In genomic region chr5:148807845-148808244, GRCh38 we compare ENCODE assay signal across 1 cellular context.
TF ChIP-seq lines count a peak whose summit lies in the region.

No MANE protein-coding gene starts in this region.

TF ChIP-seq in HEK293T, 16 proteins besides CTCF, POLR2A, EP300 and RAD21 (continued from another document):
- TF ChIP-seq PKNOX1 (IDR thresholded peaks at IDR 0.05) = no peak
- TF ChIP-seq SP1 (IDR thresholded peaks at IDR 0.05) = no peak
- no peak for TF ChIP-seq BHLHE40 (IDR thresholded peaks at IDR 0.05; ENCODE audit: borderline replicate concordance)
- no peak for TF ChIP-seq CTBP1 (IDR thresholded peaks at IDR 0.05; ENCODE audit: borderline replicate concordance)
- no peak for TF ChIP-seq FOXM1 (IDR thresholded peaks at IDR 0.05; ENCODE audit: borderline replicate concordance)
- TF ChIP-seq L3MBTL2 (conservative IDR thresholded peaks at IDR 0.05) = no peak
